21 cellular contexts compared by ENCODE assay signal in genomic region chr9:74795803-74796202, GRCh38.
"Had no signal": no experiment of that assay in that cellular context is flagged by ENCODE, and none has a peak within 500 bp of the region (broad histone marks: within the 10 kb centered on the region; RNA-seq: fewer than 3 reads in every experiment).

No MANE protein-coding gene starts in this region.

- H3K27me3 Mint-ChIP-seq: dendritic cell treated with granulocyte-macrophage colony-stimulating factor and Interleukin-4, amounts not matched to agents 40 ng/mL and 50 ng/mL, for 4 days had no signal

- ATAC-seq: esophagus mucosa, foreskin keratinocyte, gastrocnemius medialis, gastroesophageal sphincter, heart left ventricle, heart right ventricle had no signal

- H3K4me3 Mint-ChIP-seq: dendritic cell treated with granulocyte-macrophage colony-stimulating factor and Interleukin-4, amounts not matched to agents 40 ng/mL and 50 ng/mL, for 4 days; endodermal cell had no signal

- H3K9me3 Mint-ChIP-seq: dendritic cell treated with granulocyte-macrophage colony-stimulating factor and Interleukin-4, amounts not matched to agents 40 ng/mL and 50 ng/mL, for 4 days; endodermal cell had no signal

- H3K27ac Mint-ChIP-seq: dendritic cell treated with granulocyte-macrophage colony-stimulating factor and Interleukin-4, amounts not matched to agents 40 ng/mL and 50 ng/mL, for 4 days; endodermal cell had no signal

- H3K4me1 Mint-ChIP-seq: endodermal cell had no signal

- DNase-seq: colonic mucosa; cortex of kidney; dermis blood vessel endothelial cell; dorsolateral prefrontal cortex; effector CD4-positive, alpha-beta T cell; effector CD8-positive, alpha-beta T cell; effector memory CD4-positive, alpha-beta T cell; endodermal cell; erythroblast; esophagus squamous epithelium; foreskin fibroblast; foreskin melanocyte; gastrocnemius medialis; glutamatergic neuron; head of caudate nucleus; heart left ventricle; heart right ventricle had no signal
